ENCODE assay signal across 8 cellular contexts in genomic region chr7:5528815-5529442, GRCh38. TPM values are rescaled to one million over a fixed set of nuclear protein-coding genes. Genes with fewer than 3 reads are reported as not detected.
DNase-seq lines count a peak whose midpoint lies in the region; ATAC-seq and TF ChIP-seq lines count a peak whose summit lies in the region.

No MANE protein-coding gene starts in this region.

- peak overlapping the region; percentile 100 for H3K27ac ChIP-seq in 22Rv1

- H3K9me3 ChIP-seq in mononuclear cell (ENCODE audit: low read depth, low read length): no peaks in the 10 kb centered on the region

- H3K4me1 ChIP-seq in mononuclear cell (ENCODE audit: insufficient read depth, low read length): peaks cover 61% of the 10 kb centered on the region

- H3K4me3 ChIP-seq in Jurkat, Clone E6-1 (ENCODE audit: low read length): peak overlapping the region; percentile 89
- H3K4me3 ChIP-seq in cardiac fibroblast (replicated peaks in 1 of 2; ENCODE audit: low read depth in 2 of 2, low read length in 2 of 2) (peak overlapping the region; percentile 75 to 78), mononuclear cell (ENCODE audit: low read length) (peak overlapping the region; percentile 75)

- TF ChIP-seq CTCF in 22Rv1 (IDR thresholded peaks at IDR 0.05) (no peak), cardiac fibroblast (IDR thresholded peaks at IDR 0.05; ENCODE audit: low read depth, low read length) (no peak)

- DNase-seq in Jurkat, Clone E6-1 (ENCODE audit: low read depth, low spot score): no peak
- DNase-seq in cardiac fibroblast (ENCODE audit: low read depth in 2 of 2) (no peak), NCI-H524 treated with DMSO at 0.1 percent for 48 hours (lab: John Stamatoyannopoulos, UW) (no peak), NCI-H146 (lab: John Stamatoyannopoulos, UW) (no peak)

- no peak for ATAC-seq in GM21447 (IDR thresholded peaks at IDR 0.05; ENCODE audit: unreplicated experiment)
- ATAC-seq in GM19455 (IDR thresholded peaks at IDR 0.05; ENCODE audit: unreplicated experiment): no peak

- no peaks in the 10 kb centered on the region for H3K27me3 ChIP-seq in mononuclear cell (ENCODE audit: insufficient read depth, low read length)

RNA-seq across cellular contexts. Expression of gene ACTB, which starts 1.5 kb away (rescaled TPM):
- 12,249 TPM for polyA plus RNA-seq in Jurkat, Clone E6-1 (2012; ENCODE audit: insufficient read depth, insufficient read length)
- total RNA-seq in mononuclear cell: 3,708 TPM

RNA-seq across cellular contexts. Expression of gene FBXL18, which starts 15.3 kb away (rescaled TPM):
- 4.5 TPM for polyA plus RNA-seq in Jurkat, Clone E6-1 (2012; ENCODE audit: insufficient read depth, insufficient read length)
- total RNA-seq in mononuclear cell: 3.6 TPM
